ENCODE assay signal across 23 cellular contexts in the genomic region with DNA sequence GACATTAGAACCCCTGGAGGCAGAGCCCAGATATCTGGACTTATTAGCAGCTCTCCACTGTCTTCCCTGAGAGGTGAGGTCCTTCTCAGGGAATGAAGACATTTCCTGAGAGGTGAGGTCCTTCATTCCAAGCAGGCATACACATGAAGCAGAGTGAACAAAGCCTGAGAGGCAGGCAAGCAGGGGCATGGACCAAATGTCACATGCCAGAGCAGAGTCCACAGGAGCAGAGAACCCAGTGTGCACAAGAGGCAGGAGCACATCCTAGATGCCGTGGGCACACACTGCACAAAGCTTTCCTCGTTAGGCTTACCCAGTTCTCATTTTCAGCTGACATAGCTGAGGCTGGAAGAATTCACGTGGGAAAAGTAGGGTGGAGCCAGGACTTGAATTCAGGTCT.
"Had no signal": no experiment of that assay in that cellular context is flagged by ENCODE, and none has a peak within 500 bp of the region (broad histone marks: within the 10 kb centered on the region; RNA-seq: fewer than 3 reads in every experiment).

No MANE protein-coding gene starts in this region.

- H3K4me1 ChIP-seq: transverse colon had no signal

- H3K4me1 Mint-ChIP-seq: immature natural killer cell; naive thymus-derived CD8-positive, alpha-beta T cell had no signal

- H3K27me3 ChIP-seq: esophagus squamous epithelium, stomach, transverse colon had no signal

- H3K27ac ChIP-seq: coronary artery, spleen, stomach, thoracic aorta, transverse colon had no signal

- H3K4me3 Mint-ChIP-seq: immature natural killer cell; naive thymus-derived CD8-positive, alpha-beta T cell; neural crest cell had no signal

- H3K27ac Mint-ChIP-seq: immature natural killer cell had no signal

- DNase-seq: central memory CD4-positive, alpha-beta T cell; effector CD4-positive, alpha-beta T cell; esophagus squamous epithelium; foreskin fibroblast; immature natural killer cell; kidney; left colon; left ventricle myocardium superior; mucosa of descending colon; naive thymus-derived CD8-positive, alpha-beta T cell; nucleus accumbens; spleen; stimulated activated CD4-positive, alpha-beta T cell treated with anti-CD3 and anti-CD28 coated beads, Interleukin-15, amount 100 ng/mL, for 24 hours; stimulated activated CD4-positive, alpha-beta T cell treated with anti-CD3 and anti-CD28 coated beads, Interleukin-1b, Interleukin-23, amount 100 ng/mL, for 48 hours; stimulated activated CD4-positive, alpha-beta T cell treated with anti-CD3 and anti-CD28 coated beads, Interleukin-4, amount 100 ng/mL, for 4 hours; stimulated activated naive CD4-positive, alpha-beta T cell; stomach; substantia nigra; transverse colon had no signal

- ATAC-seq: left colon; left ventricle myocardium superior; mucosa of descending colon; naive thymus-derived CD8-positive, alpha-beta T cell; sciatic nerve had no signal

- H3K9me3 Mint-ChIP-seq: naive thymus-derived CD8-positive, alpha-beta T cell had no signal

- H3K36me3 Mint-ChIP-seq: immature natural killer cell; naive thymus-derived CD8-positive, alpha-beta T cell had no signal

- H3K36me3 ChIP-seq: esophagus squamous epithelium, spleen, stomach, thoracic aorta, transverse colon had no signal

- H3K9me3 ChIP-seq: esophagus squamous epithelium, mucosa of descending colon, spleen, stomach, thoracic aorta, transverse colon had no signal

- H3K4me3 ChIP-seq: coronary artery, esophagus squamous epithelium, mucosa of descending colon, spleen, stomach, thoracic aorta, transverse colon had no signal
